ENCODE assay signal across 1 cellular context in genomic region chr12:21501258-21502163, GRCh38.
TF ChIP-seq lines count a peak whose summit lies in the region.

Gene GOLT1B, plus strand, starts transcription at chr12:21501789. Its CDS starts 135 bp downstream, at chr12:21501924.
Gene RECQL, minus strand, starts transcription at chr12:21501635. Its CDS starts 2,065 bp downstream, at chr12:21499570.

TF ChIP-seq in HepG2, 621 proteins besides CTCF, POLR2A, EP300 and RAD21 (continued from another document and continues in another):
- TF ChIP-seq ZNF318 (CRISPR knock-in tag; IDR thresholded peaks at IDR 0.05), result no peak
- TF ChIP-seq MZF1 (CRISPR knock-in tag; IDR thresholded peaks at IDR 0.05; ENCODE audit: borderline replicate concordance), result no peak
- peak; percentile 64 for TF ChIP-seq POLR2AphosphoS5 (IDR thresholded peaks at IDR 0.05; ENCODE audit: low read depth, low read length)
- no peak for TF ChIP-seq ZBTB40 (IDR thresholded peaks at IDR 0.05)
- TF ChIP-seq ZBTB40 (CRISPR knock-in tag; IDR thresholded peaks at IDR 0.05), result peak; percentile 78; the same call in 1 of the 2 replicates
- peak; percentile 60 for TF ChIP-seq DR1 (CRISPR knock-in tag; IDR thresholded peaks at IDR 0.05)
- 0 out of 2 replicates have a peak, but pooled peaks have one; percentile 27 for TF ChIP-seq ZNF20 (CRISPR knock-in tag; IDR thresholded peaks at IDR 0.05)
- 0 out of 2 replicates have a peak, but pooled peaks have one; percentile 57 for TF ChIP-seq ZNF572 (CRISPR knock-in tag; IDR thresholded peaks at IDR 0.05)
- no peak for TF ChIP-seq ETV6 (CRISPR knock-in tag; conservative IDR thresholded peaks at IDR 0.05)
- peak; percentile 74; the same call in 1 of the 2 replicates for TF ChIP-seq YEATS2 (CRISPR knock-in tag; IDR thresholded peaks at IDR 0.05; ENCODE audit: borderline replicate concordance)
- TF ChIP-seq ZNF256 (CRISPR knock-in tag; conservative IDR thresholded peaks at IDR 0.05), result no peak
- no peak for TF ChIP-seq HOXA9 (CRISPR knock-in tag; IDR thresholded peaks at IDR 0.05; ENCODE audit: borderline replicate concordance)
- TF ChIP-seq KLF11 (CRISPR knock-in tag; IDR thresholded peaks at IDR 0.05), result no peak
- TF ChIP-seq ZBTB10 (CRISPR knock-in tag; IDR thresholded peaks at IDR 0.05; ENCODE audit: borderline replicate concordance), result no peak
- TF ChIP-seq ZNF430 (CRISPR knock-in tag; IDR thresholded peaks at IDR 0.05), result peak; percentile 29; the same call in 1 of the 2 replicates
- peak; percentile 96 for TF ChIP-seq ATF1 (CRISPR knock-in tag; IDR thresholded peaks at IDR 0.05)
- TF ChIP-seq ZNF556 (CRISPR knock-in tag; IDR thresholded peaks at IDR 0.05; ENCODE audit: borderline replicate concordance), result no peak
- 0 out of 2 replicates have a peak, but pooled peaks have one; percentile 29 for TF ChIP-seq ZNF275 (CRISPR knock-in tag; IDR thresholded peaks at IDR 0.05; ENCODE audit: borderline replicate concordance)
- TF ChIP-seq ZNF839 (CRISPR knock-in tag; IDR thresholded peaks at IDR 0.05; ENCODE audit: borderline replicate concordance), result no peak; the same call in 1 of the 2 replicates
- TF ChIP-seq ZNF674 (CRISPR knock-in tag; IDR thresholded peaks at IDR 0.05; ENCODE audit: low read depth), result no peak
- TF ChIP-seq ZNF607 (CRISPR knock-in tag; IDR thresholded peaks at IDR 0.05; ENCODE audit: borderline replicate concordance), result no peak
- peak; percentile 35; the same call in 1 of the 2 replicates for TF ChIP-seq GFI1 (CRISPR knock-in tag; IDR thresholded peaks at IDR 0.05; ENCODE audit: borderline replicate concordance)
- TF ChIP-seq ZNF770 (CRISPR knock-in tag; IDR thresholded peaks at IDR 0.05), result 0 out of 2 replicates have a peak, but pooled peaks have one; percentile 26
- peak; percentile 87 for TF ChIP-seq FOXK2 (IDR thresholded peaks at IDR 0.05)
- TF ChIP-seq ZNF501 (CRISPR knock-in tag; IDR thresholded peaks at IDR 0.05), result peak; percentile 87
- TF ChIP-seq ZNF251 (CRISPR knock-in tag; IDR thresholded peaks at IDR 0.05), result no peak
